ENCODE assay signal across 11 cellular contexts in genomic region chr1:27001570-27002360, GRCh38. TPM values are rescaled to one million over a fixed set of nuclear protein-coding genes. Genes with fewer than 3 reads are reported as not detected.
DNase-seq lines count a peak whose midpoint lies in the region; ATAC-seq and TF ChIP-seq lines count a peak whose summit lies in the region.
"Had no signal": no experiment of that assay in that cellular context is flagged by ENCODE, and none has a peak within 500 bp of the region (broad histone marks: within the 10 kb centered on the region; RNA-seq: fewer than 3 reads in every experiment).

No MANE protein-coding gene starts in this region.

- no peaks in the 10 kb centered on the region for H3K9me3 Mint-ChIP-seq in nephron progenitor cell
- H3K9me3 Mint-ChIP-seq: activated T-helper 1 cell treated with anti-CD3 and anti-CD28 coated beads, Interleukin-12 subunit alpha, Interleukin-12 subunit beta, Interleukin-2, Interleukin-4 antibody, amounts not matched to agents 30 ng/mL and 10 ng/mL and 1 ng/mL, durations not matched to agents 14 hours and 24 hours and 36 hours; CD4-positive, CD25-positive, alpha-beta regulatory T cell had no signal

- peaks cover 70% of the 10 kb centered on the region for H3K4me1 ChIP-seq in NT2/D1 (ENCODE audit: insufficient read depth, insufficient read length)

- H3K27me3 ChIP-seq in NT2/D1 (ENCODE audit: insufficient read depth, insufficient read length): no peaks in the 10 kb centered on the region

- TF ChIP-seq CTCF in epithelial cell of esophagus (IDR thresholded peaks at IDR 0.05; ENCODE audit: insufficient read depth, low read depth, low read length, missing control alignments) (peak; percentile 13), nephron progenitor cell (IDR thresholded peaks at IDR 0.05) (no peak)

- intact Hi-C loops in posterior vena cava (cut with DNase I): no loop called here

- no peak overlapping the region for H3K4me3 ChIP-seq in NT2/D1 (ENCODE audit: insufficient read length, low read depth)
- H3K4me3 ChIP-seq in epithelial cell of esophagus (ENCODE audit: low read length): no peak overlapping the region

- peak overlapping the region; percentile 50 for H3K4me3 Mint-ChIP-seq in nephron progenitor cell
- H3K4me3 Mint-ChIP-seq: activated T-helper 1 cell treated with anti-CD3 and anti-CD28 coated beads, Interleukin-12 subunit alpha, Interleukin-12 subunit beta, Interleukin-2, Interleukin-4 antibody, amounts not matched to agents 30 ng/mL and 10 ng/mL and 1 ng/mL, durations not matched to agents 14 hours and 24 hours and 36 hours; CD4-positive, CD25-positive, alpha-beta regulatory T cell had no signal

- peak overlapping the region; percentile 43 for H3K9ac ChIP-seq in NT2/D1 (ENCODE audit: insufficient read length, low read depth)

- peaks cover 70% of the 10 kb centered on the region for H3K36me3 ChIP-seq in NT2/D1 (ENCODE audit: insufficient read depth, insufficient read length, low read length)

- H3K27ac Mint-ChIP-seq in nephron progenitor cell: peak overlapping the region; percentile 99
- H3K27ac Mint-ChIP-seq: activated T-helper 1 cell treated with anti-CD3 and anti-CD28 coated beads, Interleukin-12 subunit alpha, Interleukin-12 subunit beta, Interleukin-2, Interleukin-4 antibody, amounts not matched to agents 30 ng/mL and 10 ng/mL and 1 ng/mL, durations not matched to agents 14 hours and 24 hours and 36 hours; CD4-positive, CD25-positive, alpha-beta regulatory T cell had no signal

- DNase-seq in Ammon's horn (ENCODE audit: low spot score) (peak; percentile 87), NT2/D1 (ENCODE audit: low read depth, low spot score) (no peak), epithelial cell of esophagus (ENCODE audit: low read depth) (peak; percentile 65), nephron progenitor cell (peak; percentile 44), HuH-7 (ENCODE audit: low spot score) (no peak), posterior vena cava (ENCODE audit: low spot score) (no peak), GOT3 (lab: John Stamatoyannopoulos, UW) (no peak)
- DNase-seq: CD4-positive, CD25-positive, alpha-beta regulatory T cell had no signal

- H3K9me3 ChIP-seq in NT2/D1 (ENCODE audit: insufficient read depth, low read length): no peaks in the 10 kb centered on the region

- no peak for ATAC-seq in GM19395 (IDR thresholded peaks at IDR 0.05; ENCODE audit: unreplicated experiment)

- H3K36me3 Mint-ChIP-seq in nephron progenitor cell (ENCODE audit: low read depth): no peaks in the 10 kb centered on the region
- H3K36me3 Mint-ChIP-seq: CD4-positive, CD25-positive, alpha-beta regulatory T cell had no signal

- H3K27me3 Mint-ChIP-seq in nephron progenitor cell (ENCODE audit: low read depth, poor library complexity): peaks cover 19% of the 10 kb centered on the region

- peaks cover 88% of the 10 kb centered on the region for H3K4me1 Mint-ChIP-seq in nephron progenitor cell

RNA-seq across cellular contexts. Expression of gene TRNP1, which starts 8.3 kb away (rescaled TPM):
- 10 to 100 TPM; 10.7 to 13.2 TPM for total RNA-seq in posterior vena cava
- total RNA-seq: CD4-positive, CD25-positive, alpha-beta regulatory T cell had no signal

RNA-seq across cellular contexts. Expression of gene TENT5B, which starts 10.9 kb away (rescaled TPM):
- total RNA-seq in posterior vena cava: 10 to 100 TPM; 41.2 to 43.7 TPM
- total RNA-seq: activated T-helper 1 cell treated with anti-CD3 and anti-CD28 coated beads, Interleukin-12 subunit alpha, Interleukin-12 subunit beta, Interleukin-2, Interleukin-4 antibody, amounts not matched to agents 30 ng/mL and 10 ng/mL and 1 ng/mL, durations not matched to agents 14 hours and 24 hours and 36 hours; CD4-positive, CD25-positive, alpha-beta regulatory T cell had no signal

RNA-seq across cellular contexts. Expression of gene KDF1, which starts 41.5 kb away (rescaled TPM):
- total RNA-seq in posterior vena cava: not detected
- total RNA-seq: activated T-helper 1 cell treated with anti-CD3 and anti-CD28 coated beads, Interleukin-12 subunit alpha, Interleukin-12 subunit beta, Interleukin-2, Interleukin-4 antibody, amounts not matched to agents 30 ng/mL and 10 ng/mL and 1 ng/mL, durations not matched to agents 14 hours and 24 hours and 36 hours; myocyte had no signal

Comparison
In these comparisons a context has a peak if more than half of its experiments do, and no peak if none do; other contexts are left out.
1. DNase-seq: peak in Ammon's horn (single experiment), epithelial cell of esophagus (single experiment) and nephron progenitor cell (single experiment); none in NT2/D1 (single experiment), HuH-7 (single experiment), posterior vena cava (single experiment) and GOT3 (single experiment).